ENCODE assay signal across 8 cellular contexts in the genomic region with DNA sequence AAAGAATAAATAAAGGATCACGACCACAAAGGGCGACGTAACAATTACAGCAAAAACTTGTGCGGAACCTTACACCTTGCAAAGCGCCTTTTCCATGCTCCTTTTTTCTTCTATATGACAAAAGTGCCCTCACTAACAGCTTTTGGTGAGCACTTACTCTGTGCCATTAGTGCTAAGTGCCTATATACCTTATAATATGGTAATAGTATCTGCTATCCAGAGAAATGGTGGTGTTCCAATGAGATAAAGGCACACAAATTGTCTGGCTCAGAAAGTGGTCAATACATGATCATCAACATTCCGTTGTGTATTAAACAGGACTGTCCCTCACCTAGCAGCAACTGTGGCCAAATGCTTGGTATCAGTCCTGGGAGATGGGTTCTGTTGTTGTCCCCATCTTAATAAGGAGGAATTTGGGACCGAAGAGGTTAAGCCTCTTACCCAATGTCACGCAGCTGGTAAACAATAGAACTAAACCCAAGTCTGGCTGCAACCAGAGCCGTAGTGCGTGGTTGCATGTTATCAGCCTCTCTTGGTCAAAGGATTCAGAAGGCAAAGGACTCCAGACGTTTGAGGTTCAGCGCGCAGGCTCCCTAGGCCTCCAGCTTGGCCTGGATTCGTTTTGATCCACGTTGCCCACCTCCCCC. TPM values are rescaled to one million over a fixed set of nuclear protein-coding genes. Genes with fewer than 3 reads are reported as not detected.
DNase-seq lines count a peak whose midpoint lies in the region; FAIRE-seq and TF ChIP-seq lines count a peak whose summit lies in the region.

No MANE protein-coding gene starts in this region.

- peaks cover 17% of the 10 kb centered on the region for H3K36me3 Mint-ChIP-seq in activated CD4-positive, alpha-beta T cell treated with anti-CD3 and anti-CD28 coated beads, Interleukin-2, amount 10 ng/mL, durations not matched to agents 7 days and 5 days (ENCODE audit: low read depth)

- H3K4me3 ChIP-seq in KMS-11 (IDR thresholded peaks at IDR 0.05; ENCODE audit: insufficient read depth, low read depth, low read length) = no peak overlapping the region
- H3K4me3 ChIP-seq in endothelial cell of umbilical vein (replicated peaks in 1 of 3; ENCODE audit: insufficient read depth in 1 of 3, low read depth in 1 of 3, low read length in 3 of 3) = no peak overlapping the region
- peak overlapping the region; percentile 94 for H3K4me3 ChIP-seq in suprapubic skin

- peak overlapping the region; percentile 26 for H3K9ac ChIP-seq in KMS-11
- H3K9ac ChIP-seq in endothelial cell of umbilical vein (replicated peaks; ENCODE audit: extremely low read depth, insufficient read depth, low read length) = peak overlapping the region; percentile 55

- no peak for DNase-seq in activated CD4-positive, alpha-beta T cell treated with anti-CD3 and anti-CD28 coated beads, Interleukin-2, amount 10 ng/mL, durations not matched to agents 7 days and 5 days
- DNase-seq in activated CD4-positive, alpha-beta T cell treated with anti-CD3 and anti-CD28 coated beads, Interleukin-2, amount 50 U/mL, for 1 hour = no peak
- DNase-seq in endothelial cell of umbilical vein (ENCODE audit: low read depth, low spot score) (no peak), suprapubic skin (ENCODE audit: low spot score in 2 of 2) (no peak), cortex of kidney (lab: John Stamatoyannopoulos, UW) (no peak), epidermal melanocyte (ENCODE audit: insufficient read length, low spot score) (no peak), SW 1271 (lab: John Stamatoyannopoulos, UW) (no peak)

- CTCF ChIA-PET in activated CD4-positive, alpha-beta T cell treated with anti-CD3 and anti-CD28 coated beads, Interleukin-2, amount 10 ng/mL, durations not matched to agents 7 days and 5 days (lab: Charles Lee) = interaction anchor here (0.9 to 3.0 kb wide), 41 partner anchors 9 to 402 kb away, joined by 3 to 31 read pairs (median 8); partner anchors contain the start of genes CDK9, CFAP157, PIP5KL1 and PTRH1
- CTCF ChIA-PET in endothelial cell of umbilical vein (lab: Charles Lee) = interaction anchor here (1.0 to 2.4 kb wide), 33 partner anchors 9 to 311 kb away, joined by 3 to 94 read pairs (median 7); partner anchors contain the start of genes CDK9, PTRH1, STXBP1 and TTC16

- peak; percentile 64; the same call in 1 of the 2 replicates for TF ChIP-seq CTCF in KMS-11 (conservative IDR thresholded peaks at IDR 0.05; ENCODE audit: low read depth, low read length)
- no peak for TF ChIP-seq CTCF in endothelial cell of umbilical vein (IDR thresholded peaks at IDR 0.05; ENCODE audit: extremely low read depth in 1 of 2, insufficient read depth in 1 of 2, low read depth in 1 of 2, low read length in 2 of 2)
- no peak for TF ChIP-seq CTCF in suprapubic skin (IDR thresholded peaks at IDR 0.05)

- no peaks in the 10 kb centered on the region for H3K27me3 Mint-ChIP-seq in activated CD4-positive, alpha-beta T cell treated with anti-CD3 and anti-CD28 coated beads, Interleukin-2, amount 10 ng/mL, durations not matched to agents 7 days and 5 days

- no peak for TF ChIP-seq EP300 in suprapubic skin (IDR thresholded peaks at IDR 0.05)

- TF ChIP-seq POLR2A in endothelial cell of umbilical vein (IDR thresholded peaks at IDR 0.05; ENCODE audit: low read depth, low read length) = peak; percentile 20
- TF ChIP-seq POLR2A in suprapubic skin (IDR thresholded peaks at IDR 0.05) = no peak

- H2AFZ ChIP-seq in KMS-11 (ENCODE audit: low read depth) (no peak overlapping the region), endothelial cell of umbilical vein (ENCODE audit: low read depth, low read length) (no peak overlapping the region)

- H3K9me1 ChIP-seq in endothelial cell of umbilical vein (replicated peaks; ENCODE audit: control insufficient read depth, extremely low read depth, insufficient read depth, low read length) = no peaks in the 10 kb centered on the region

- dilution Hi-C loops in endothelial cell of umbilical vein (cut with MboI; ENCODE audit: extremely low pct_ligation_motif_present, low sequenced_read_pairs) = no loop called here

- POLR2A ChIA-PET in activated CD4-positive, alpha-beta T cell treated with anti-CD3 and anti-CD28 coated beads, Interleukin-2, amount 10 ng/mL, durations not matched to agents 7 days and 5 days (lab: Charles Lee) = interaction anchor here (1.0 to 1.5 kb wide), 2 partner anchors 50 to 62 kb away, joined by 3 read pairs; no protein-coding TSS in a partner anchor
- POLR2A ChIA-PET in endothelial cell of umbilical vein (lab: Charles Lee) = interaction anchor here (0.9 to 1.3 kb wide), 3 partner anchors 50 to 181 kb away, joined by 3 to 4 read pairs (median 4); partner anchors contain the start of genes CDK9 and ST6GALNAC4

- no peaks in the 10 kb centered on the region for H3K36me3 ChIP-seq in KMS-11 (ENCODE audit: insufficient read depth)
- peaks cover 13 to 31% of the 10 kb centered on the region in 2 experiments for H3K36me3 ChIP-seq in endothelial cell of umbilical vein (ENCODE audit: control insufficient read depth in 2 of 2, extremely low read depth in 1 of 2, insufficient read depth in 2 of 2, low read length in 2 of 2)
- peaks cover 26% of the 10 kb centered on the region for H3K36me3 ChIP-seq in suprapubic skin

- H3K27ac ChIP-seq in KMS-11 = peak overlapping the region; percentile 66
- peak overlapping the region; percentile 68 for H3K27ac ChIP-seq in endothelial cell of umbilical vein (ENCODE audit: insufficient read depth, low read depth, low read length)
- H3K27ac ChIP-seq in suprapubic skin = peak overlapping the region; percentile 26

- peak overlapping the region; percentile 94 for H3K27ac Mint-ChIP-seq in activated CD4-positive, alpha-beta T cell treated with anti-CD3 and anti-CD28 coated beads, Interleukin-2, amount 10 ng/mL, durations not matched to agents 7 days and 5 days

- H3K4me2 ChIP-seq in KMS-11 (peak overlapping the region; percentile 67), endothelial cell of umbilical vein (ENCODE audit: insufficient read depth, low read length) (peak overlapping the region; percentile 28)

- no peaks in the 10 kb centered on the region for H3K9me3 ChIP-seq in endothelial cell of umbilical vein (replicated peaks; ENCODE audit: control insufficient read depth, insufficient read depth, low read length)
- no peaks in the 10 kb centered on the region for H3K9me3 ChIP-seq in suprapubic skin

- H3K4me1 ChIP-seq in KMS-11 (ENCODE audit: low read depth, poor library complexity, severe bottlenecking) (peaks cover 19% of the 10 kb centered on the region), endothelial cell of umbilical vein (ENCODE audit: control insufficient read depth, extremely low read depth, insufficient read depth, low read length) (peaks cover 12% of the 10 kb centered on the region), suprapubic skin (peaks cover 29% of the 10 kb centered on the region)

- no peak for FAIRE-seq in endothelial cell of umbilical vein (lab: Jason Lieb, UNC)

- no peaks in the 10 kb centered on the region for H4K20me1 ChIP-seq in KMS-11 (ENCODE audit: insufficient read depth)
- H4K20me1 ChIP-seq in endothelial cell of umbilical vein (replicated peaks; ENCODE audit: control insufficient read depth, extremely low read depth, insufficient read depth, low read length) = no peaks in the 10 kb centered on the region

- H3K4me3 Mint-ChIP-seq in activated CD4-positive, alpha-beta T cell treated with anti-CD3 and anti-CD28 coated beads, Interleukin-2, amount 10 ng/mL, durations not matched to agents 7 days and 5 days = peak overlapping the region; percentile 82

- WGBS in suprapubic skin = 38% methylated on average over 13 of the region's 15 CpGs

- H3K79me2 ChIP-seq in KMS-11 (ENCODE audit: insufficient read depth, low read depth) (no peaks in the 10 kb centered on the region), endothelial cell of umbilical vein (ENCODE audit: control insufficient read depth, insufficient read depth, low read length) (peaks cover 2% of the 10 kb centered on the region)

- no peaks in the 10 kb centered on the region for H3K27me3 ChIP-seq in KMS-11 (ENCODE audit: insufficient read depth, low read depth)
- no peaks in the 10 kb centered on the region for H3K27me3 ChIP-seq in endothelial cell of umbilical vein (ENCODE audit: control insufficient read depth in 2 of 2, insufficient read depth in 2 of 2, low read length in 2 of 2)
- no peaks in the 10 kb centered on the region for H3K27me3 ChIP-seq in suprapubic skin

- BruUV-seq in endothelial cell of umbilical vein (replicated peaks; lab: Mats Ljungman, UMichigan) = no TSS peak

- no peaks in the 10 kb centered on the region for H3K9me3 Mint-ChIP-seq in activated CD4-positive, alpha-beta T cell treated with anti-CD3 and anti-CD28 coated beads, Interleukin-2, amount 10 ng/mL, durations not matched to agents 7 days and 5 days

- H3K4me1 Mint-ChIP-seq in activated CD4-positive, alpha-beta T cell treated with anti-CD3 and anti-CD28 coated beads, Interleukin-2, amount 10 ng/mL, durations not matched to agents 7 days and 5 days = peaks cover 27% of the 10 kb centered on the region

- intact Hi-C loops in endothelial cell of umbilical vein (cut with micrococcal nuclease) = loop anchor here (1.0 kb wide), 6 partner anchors 29 to 186 kb away; no protein-coding TSS in a partner anchor

RNA-seq across cellular contexts. Expression of gene TOR2A, which starts 0.6 kb away (rescaled TPM):
- total RNA-seq in activated CD4-positive, alpha-beta T cell treated with anti-CD3 and anti-CD28 coated beads, Interleukin-2, amount 10 ng/mL, durations not matched to agents 7 days and 5 days = 10 to 100 TPM; 21.7 to 24.0 TPM
- total RNA-seq in endothelial cell of umbilical vein (17.1 and 19.3 TPM in 2 replicates), suprapubic skin (10 to 100 TPM; 16.1 to 24.3 (median 19.3) TPM)
- 23.9 and 28.8 TPM in 2 replicates for polyA plus RNA-seq in endothelial cell of umbilical vein
- polyA plus RNA-seq in endothelial cell of umbilical vein (2011; cell fraction: cytosol; rRNA removed) = 18.4 and 25.3 TPM in 2 replicates
- 16.0 and 18.0 TPM in 2 replicates for polyA plus RNA-seq in endothelial cell of umbilical vein (2011; cell fraction: nucleus; rRNA removed)
- polyA plus RNA-seq in endothelial cell of umbilical vein (2012) = 11.3 and 18.5 TPM in 2 replicates
- polyA minus RNA-seq in endothelial cell of umbilical vein = 5.2 and 5.8 TPM in 2 replicates
- polyA minus RNA-seq in endothelial cell of umbilical vein (2011; cell fraction: cytosol; rRNA and poly(A)+ RNA removed) = 16.5 TPM
- polyA minus RNA-seq in endothelial cell of umbilical vein (2011; cell fraction: nucleus; rRNA and poly(A)+ RNA removed) = 5.1 and 7.3 TPM in 2 replicates

RNA-seq across cellular contexts. Expression of gene TTC16, which starts 19.8 kb away (rescaled TPM):
- total RNA-seq in activated CD4-positive, alpha-beta T cell treated with anti-CD3 and anti-CD28 coated beads, Interleukin-2, amount 10 ng/mL, durations not matched to agents 7 days and 5 days = 1 to 10 TPM; 1.2 to 1.6 TPM
- total RNA-seq in endothelial cell of umbilical vein (not detected in 2 replicates), suprapubic skin (under 1 TPM in 2 of 4 donors, not detected in 2; 0.16 to 0.21 TPM)
- not detected in 2 replicates for polyA plus RNA-seq in endothelial cell of umbilical vein
- polyA plus RNA-seq in endothelial cell of umbilical vein (2011; cell fraction: cytosol; rRNA removed) = not detected in 2 replicates
- 0.05 TPM in 1 of 2 replicates, not detected in the other for polyA plus RNA-seq in endothelial cell of umbilical vein (2011; cell fraction: nucleus; rRNA removed)
- not detected in 2 replicates for polyA plus RNA-seq in endothelial cell of umbilical vein (2012)
- not detected in 2 replicates for polyA minus RNA-seq in endothelial cell of umbilical vein
- polyA minus RNA-seq in endothelial cell of umbilical vein (2011; cell fraction: cytosol; rRNA and poly(A)+ RNA removed) = 0.31 TPM
- polyA minus RNA-seq in endothelial cell of umbilical vein (2011; cell fraction: nucleus; rRNA and poly(A)+ RNA removed) = not detected in 2 replicates

RNA-seq across cellular contexts. Expression of gene PTRH1, which starts 20.2 kb away (rescaled TPM):
- 10 to 100 TPM in 1 of 2 experiments, 1 to 10 TPM in 1; 8.7 to 11.0 TPM for total RNA-seq in activated CD4-positive, alpha-beta T cell treated with anti-CD3 and anti-CD28 coated beads, Interleukin-2, amount 10 ng/mL, durations not matched to agents 7 days and 5 days
- total RNA-seq in endothelial cell of umbilical vein (19.6 and 25.1 TPM in 2 replicates), suprapubic skin (10 to 100 TPM in 3 of 4 donors, 1 to 10 TPM in 1; 7.4 to 58.4 (median 41.6) TPM)
- polyA plus RNA-seq in endothelial cell of umbilical vein = 52.2 and 73.6 TPM in 2 replicates
- polyA plus RNA-seq in endothelial cell of umbilical vein (2011; cell fraction: cytosol; rRNA removed) = 23.6 and 31.1 TPM in 2 replicates
- 12.7 and 14.7 TPM in 2 replicates for polyA plus RNA-seq in endothelial cell of umbilical vein (2011; cell fraction: nucleus; rRNA removed)
- 19.6 and 42.8 TPM in 2 replicates for polyA plus RNA-seq in endothelial cell of umbilical vein (2012)
- polyA minus RNA-seq in endothelial cell of umbilical vein = 7.6 and 9.2 TPM in 2 replicates
- polyA minus RNA-seq in endothelial cell of umbilical vein (2011; cell fraction: cytosol; rRNA and poly(A)+ RNA removed) = 21.4 TPM
- polyA minus RNA-seq in endothelial cell of umbilical vein (2011; cell fraction: nucleus; rRNA and poly(A)+ RNA removed) = 4.9 and 11.2 TPM in 2 replicates

RNA-seq across cellular contexts. Expression of gene CFAP157, which starts 28.9 kb away (rescaled TPM):
- total RNA-seq in activated CD4-positive, alpha-beta T cell treated with anti-CD3 and anti-CD28 coated beads, Interleukin-2, amount 10 ng/mL, durations not matched to agents 7 days and 5 days = not detected
- total RNA-seq in endothelial cell of umbilical vein (not detected in 2 replicates), suprapubic skin (under 1 TPM in 2 of 4 donors, not detected in 2; 0.24 to 0.57 TPM)
- polyA plus RNA-seq in endothelial cell of umbilical vein = 0.03 TPM in 1 of 2 replicates, not detected in the other
- polyA plus RNA-seq in endothelial cell of umbilical vein (2011; cell fraction: cytosol; rRNA removed) = 0.04 TPM in 1 of 2 replicates, not detected in the other
- 0.22 and 0.32 TPM in 2 replicates for polyA plus RNA-seq in endothelial cell of umbilical vein (2011; cell fraction: nucleus; rRNA removed)
- polyA plus RNA-seq in endothelial cell of umbilical vein (2012) = 1.2 and 1.5 TPM in 2 replicates
- 0.15 TPM in 1 of 2 replicates, not detected in the other for polyA minus RNA-seq in endothelial cell of umbilical vein
- polyA minus RNA-seq in endothelial cell of umbilical vein (2011; cell fraction: cytosol; rRNA and poly(A)+ RNA removed) = not detected
- polyA minus RNA-seq in endothelial cell of umbilical vein (2011; cell fraction: nucleus; rRNA and poly(A)+ RNA removed) = not detected in 2 replicates

RNA-seq across cellular contexts. Expression of gene SH2D3C, which starts 42.8 kb away (rescaled TPM):
- 10 to 100 TPM; 67.9 to 71.4 TPM for total RNA-seq in activated CD4-positive, alpha-beta T cell treated with anti-CD3 and anti-CD28 coated beads, Interleukin-2, amount 10 ng/mL, durations not matched to agents 7 days and 5 days
- total RNA-seq in endothelial cell of umbilical vein (95.0 and 102 TPM in 2 replicates), suprapubic skin (1 to 10 TPM; 3.4 to 8.9 (median 6.1) TPM)
- polyA plus RNA-seq in endothelial cell of umbilical vein = 173 and 218 TPM in 2 replicates
- polyA plus RNA-seq in endothelial cell of umbilical vein (2011; cell fraction: cytosol; rRNA removed) = 61.4 and 68.1 TPM in 2 replicates
- polyA plus RNA-seq in endothelial cell of umbilical vein (2011; cell fraction: nucleus; rRNA removed) = 67.4 and 92.8 TPM in 2 replicates
- polyA plus RNA-seq in endothelial cell of umbilical vein (2012) = 42.8 and 49.4 TPM in 2 replicates
- polyA minus RNA-seq in endothelial cell of umbilical vein = 104 and 130 TPM in 2 replicates
- polyA minus RNA-seq in endothelial cell of umbilical vein (2011; cell fraction: cytosol; rRNA and poly(A)+ RNA removed) = not detected
- polyA minus RNA-seq in endothelial cell of umbilical vein (2011; cell fraction: nucleus; rRNA and poly(A)+ RNA removed) = 45.1 and 63.7 TPM in 2 replicates
